2 cellular contexts compared by ENCODE assay signal in genomic region chr3:179250803-179251476, GRCh38.
TF ChIP-seq lines count a peak whose summit lies in the region.

A gene with protein sequence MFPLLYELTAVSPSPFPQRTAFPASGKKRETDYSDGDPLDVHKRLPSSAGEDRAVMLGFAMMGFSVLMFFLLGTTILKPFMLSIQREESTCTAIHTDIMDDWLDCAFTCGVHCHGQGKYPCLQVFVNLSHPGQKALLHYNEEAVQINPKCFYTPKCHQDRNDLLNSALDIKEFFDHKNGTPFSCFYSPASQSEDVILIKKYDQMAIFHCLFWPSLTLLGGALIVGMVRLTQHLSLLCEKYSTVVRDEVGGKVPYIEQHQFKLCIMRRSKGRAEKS (minus strand): TSS chr3:179251114. CDS start chr3:179250990, 124 bp downstream.

TF ChIP-seq in IMR-90, 13 proteins besides CTCF, POLR2A, EP300 and RAD21 (continued from another document):
- TF ChIP-seq, protein P1, sequence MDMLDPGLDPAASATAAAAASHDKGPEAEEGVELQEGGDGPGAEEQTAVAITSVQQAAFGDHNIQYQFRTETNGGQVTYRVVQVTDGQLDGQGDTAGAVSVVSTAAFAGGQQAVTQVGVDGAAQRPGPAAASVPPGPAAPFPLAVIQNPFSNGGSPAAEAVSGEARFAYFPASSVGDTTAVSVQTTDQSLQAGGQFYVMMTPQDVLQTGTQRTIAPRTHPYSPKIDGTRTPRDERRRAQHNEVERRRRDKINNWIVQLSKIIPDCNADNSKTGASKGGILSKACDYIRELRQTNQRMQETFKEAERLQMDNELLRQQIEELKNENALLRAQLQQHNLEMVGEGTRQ (IDR thresholded peaks at IDR 0.05; ENCODE audit: low read depth, low read length) = no peak
- TF ChIP-seq MAFK (IDR thresholded peaks at IDR 0.05; ENCODE audit: low read depth, low read length) (no peak), NFE2L2 (IDR thresholded peaks at IDR 0.05; ENCODE audit: low read depth, low read length) (no peak), BHLHE40 (IDR thresholded peaks at IDR 0.05; ENCODE audit: low read depth, low read length) (no peak), MXI1 (IDR thresholded peaks at IDR 0.05; ENCODE audit: borderline replicate concordance, low read depth, low read length) (no peak), SMC3 (IDR thresholded peaks at IDR 0.05; ENCODE audit: low read depth, low read length) (no peak)
- TF ChIP-seq, protein P2, sequence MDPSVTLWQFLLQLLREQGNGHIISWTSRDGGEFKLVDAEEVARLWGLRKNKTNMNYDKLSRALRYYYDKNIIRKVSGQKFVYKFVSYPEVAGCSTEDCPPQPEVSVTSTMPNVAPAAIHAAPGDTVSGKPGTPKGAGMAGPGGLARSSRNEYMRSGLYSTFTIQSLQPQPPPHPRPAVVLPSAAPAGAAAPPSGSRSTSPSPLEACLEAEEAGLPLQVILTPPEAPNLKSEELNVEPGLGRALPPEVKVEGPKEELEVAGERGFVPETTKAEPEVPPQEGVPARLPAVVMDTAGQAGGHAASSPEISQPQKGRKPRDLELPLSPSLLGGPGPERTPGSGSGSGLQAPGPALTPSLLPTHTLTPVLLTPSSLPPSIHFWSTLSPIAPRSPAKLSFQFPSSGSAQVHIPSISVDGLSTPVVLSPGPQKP (IDR thresholded peaks at IDR 0.05; ENCODE audit: borderline replicate concordance, low read depth, low read length) = no peak

TF ChIP-seq in liver, 16 proteins besides CTCF, POLR2A, EP300 and RAD21 (continued from another document):
- TF ChIP-seq REST (IDR thresholded peaks at IDR 0.05) (no peak), MAX (IDR thresholded peaks at IDR 0.05) (no peak), HNF4A (conservative IDR thresholded peaks at IDR 0.05) (peak; percentile 34 to 63), SP1 (IDR thresholded peaks at IDR 0.05) (peak; percentile 64), NR2F2 (IDR thresholded peaks at IDR 0.05) (no peak), YY1 (IDR thresholded peaks at IDR 0.05) (peak; percentile 17), TAF1 (conservative IDR thresholded peaks at IDR 0.05) (no peak), GABPA (IDR thresholded peaks at IDR 0.05 in 1 of 2, conservative IDR thresholded peaks at IDR 0.05 in 1 of 2) (no peak), FOXA2 (IDR thresholded peaks at IDR 0.05) (peak; percentile 90), RXRA (IDR thresholded peaks at IDR 0.05) (no peak)
- TF ChIP-seq, protein P3, sequence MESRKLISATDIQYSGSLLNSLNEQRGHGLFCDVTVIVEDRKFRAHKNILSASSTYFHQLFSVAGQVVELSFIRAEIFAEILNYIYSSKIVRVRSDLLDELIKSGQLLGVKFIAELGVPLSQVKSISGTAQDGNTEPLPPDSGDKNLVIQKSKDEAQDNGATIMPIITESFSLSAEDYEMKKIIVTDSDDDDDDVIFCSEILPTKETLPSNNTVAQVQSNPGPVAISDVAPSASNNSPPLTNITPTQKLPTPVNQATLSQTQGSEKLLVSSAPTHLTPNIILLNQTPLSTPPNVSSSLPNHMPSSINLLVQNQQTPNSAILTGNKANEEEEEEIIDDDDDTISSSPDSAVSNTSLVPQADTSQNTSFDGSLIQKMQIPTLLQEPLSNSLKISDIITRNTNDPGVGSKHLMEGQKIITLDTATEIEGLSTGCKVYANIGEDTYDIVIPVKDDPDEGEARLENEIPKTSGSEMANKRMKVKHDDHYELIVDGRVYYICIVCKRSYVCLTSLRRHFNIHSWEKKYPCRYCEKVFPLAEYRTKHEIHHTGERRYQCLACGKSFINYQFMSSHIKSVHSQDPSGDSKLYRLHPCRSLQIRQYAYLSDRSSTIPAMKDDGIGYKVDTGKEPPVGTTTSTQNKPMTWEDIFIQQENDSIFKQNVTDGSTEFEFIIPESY (IDR thresholded peaks at IDR 0.05) = no peak
